In the genomic region with DNA sequence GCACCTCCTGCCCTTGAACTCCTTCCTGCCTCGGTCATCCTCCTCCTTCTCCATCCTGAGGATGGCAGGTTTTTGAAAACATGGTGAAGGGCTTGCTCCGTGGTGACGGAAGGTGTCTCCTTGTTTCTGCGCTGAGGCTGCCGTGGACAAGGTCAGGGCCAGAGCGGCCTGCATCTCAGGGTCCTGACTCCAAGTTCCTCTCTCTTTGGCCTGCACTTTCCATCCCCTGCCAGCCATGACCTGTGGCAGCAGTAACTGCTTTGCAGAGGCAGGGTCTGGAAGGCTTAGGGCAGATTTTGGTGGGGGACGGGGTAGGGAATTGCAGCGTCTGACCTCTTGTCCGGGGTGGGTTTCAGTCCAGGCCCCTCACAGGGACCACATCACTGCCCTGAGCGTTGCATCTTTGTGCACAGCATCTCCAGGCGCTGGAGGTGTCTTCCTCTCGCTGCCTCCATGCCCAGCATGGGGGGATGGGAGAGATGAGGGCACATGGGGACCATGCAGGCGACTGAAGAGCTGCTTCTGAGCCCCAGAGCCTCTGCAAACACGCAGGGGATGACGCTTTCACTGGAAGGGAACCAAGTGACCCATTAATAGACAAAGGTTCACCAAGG, we compare ENCODE assay signal across 19 cellular contexts.
DNase-seq lines count a peak whose midpoint lies in the region; ATAC-seq and TF ChIP-seq lines count a peak whose summit lies in the region.
"Had no signal": no experiment of that assay in that cellular context is flagged by ENCODE, and none has a peak within 500 bp of the region (broad histone marks: within the 10 kb centered on the region; RNA-seq: fewer than 3 reads in every experiment).

No MANE protein-coding gene starts in this region.

- H3K27me3 Mint-ChIP-seq in naive thymus-derived CD4-positive, alpha-beta T cell = peaks cover 41 to 76% (median 55%) of the 10 kb centered on the region in 5 donors

- ATAC-seq in naive thymus-derived CD4-positive, alpha-beta T cell = peak; percentile 18
- no peak for ATAC-seq in HG02759 (IDR thresholded peaks at IDR 0.05; ENCODE audit: unreplicated experiment)
- ATAC-seq: GM23338, HCT116 had no signal

- H3K27ac ChIP-seq in cingulate gyrus (ENCODE audit: low read depth, low read length) = peak overlapping the region; percentile 10
- no peak overlapping the region for H3K27ac ChIP-seq in naive thymus-derived CD4-positive, alpha-beta T cell (ENCODE audit: low read depth, low read length)
- no peak overlapping the region for H3K27ac ChIP-seq in spleen
- no peak overlapping the region for H3K27ac ChIP-seq in effector memory CD4-positive, alpha-beta T cell (ENCODE audit: insufficient read depth, low read length, poor library complexity, severe bottlenecking)
- H3K27ac ChIP-seq: 22Rv1, BLaER1 had no signal

- CTCF ChIA-PET in naive thymus-derived CD4-positive, alpha-beta T cell (lab: Charles Lee) = no interaction called here

- H3K4me3 ChIP-seq in naive thymus-derived CD4-positive, alpha-beta T cell (ENCODE audit: low read length) = no peak overlapping the region
- H3K4me3 ChIP-seq in spleen = no peak overlapping the region
- no peak overlapping the region for H3K4me3 ChIP-seq in effector memory CD4-positive, alpha-beta T cell (ENCODE audit: insufficient read depth, low read depth, low read length, poor library complexity, severe bottlenecking)
- H3K4me3 ChIP-seq: BLaER1 had no signal

- no peaks in the 10 kb centered on the region for H3K9me3 Mint-ChIP-seq in naive thymus-derived CD4-positive, alpha-beta T cell
- H3K9me3 Mint-ChIP-seq: GM23338 had no signal

- POLR2A ChIA-PET in naive thymus-derived CD4-positive, alpha-beta T cell (lab: Charles Lee) = no interaction called here

- intact Hi-C loops in naive thymus-derived CD4-positive, alpha-beta T cell (cut with micrococcal nuclease) = no loop called here
- intact Hi-C loops in spleen (cut with DNase I; ENCODE audit: low total_unique reads) = no loop called here

- no peak overlapping the region for H3K4me3 Mint-ChIP-seq in naive thymus-derived CD4-positive, alpha-beta T cell
- H3K4me3 Mint-ChIP-seq: CD14-positive monocyte; CD4-positive, alpha-beta memory T cell; GM23338; HFFc6 had no signal

- TF ChIP-seq CTCF in spleen (IDR thresholded peaks at IDR 0.05 in 8 of 11, conservative IDR thresholded peaks at IDR 0.05 in 3 of 11) = no peak

- no peak overlapping the region for H3K27ac Mint-ChIP-seq in naive thymus-derived CD4-positive, alpha-beta T cell
- H3K27ac Mint-ChIP-seq: CD14-positive monocyte, GM23338, HFFc6 had no signal

- H3K4me1 Mint-ChIP-seq in naive thymus-derived CD4-positive, alpha-beta T cell = peaks cover 0 to 18% (median 8%) of the 10 kb centered on the region in 7 donors
- H3K4me1 Mint-ChIP-seq: CD14-positive monocyte had no signal

- H3K36me3 ChIP-seq in naive thymus-derived CD4-positive, alpha-beta T cell (ENCODE audit: control insufficient read depth in 2 of 3, insufficient read depth in 3 of 3, low read length in 3 of 3) = no peaks in the 10 kb centered on the region
- no peaks in the 10 kb centered on the region for H3K36me3 ChIP-seq in spleen
- no peaks in the 10 kb centered on the region for H3K36me3 ChIP-seq in effector memory CD4-positive, alpha-beta T cell (ENCODE audit: control insufficient read depth, insufficient read depth, low read length)
- H3K36me3 ChIP-seq: BLaER1 had no signal

- peak; percentile 22 for DNase-seq in NCI-H1092 (lab: John Stamatoyannopoulos, UW)
- DNase-seq in NCI-H1092 treated with DMSO at 0.1 percent for 48 hours (lab: John Stamatoyannopoulos, UW) = no peak
- no peak for DNase-seq in naive thymus-derived CD4-positive, alpha-beta T cell
- peak; percentile 54 for DNase-seq in spleen
- DNase-seq in putamen (ENCODE audit: low spot score) = no peak
- no peak for DNase-seq in effector memory CD4-positive, alpha-beta T cell
- DNase-seq: CD4-positive, alpha-beta memory T cell; DMS153; DMS79; GDM1; H7; HFFc6 had no signal

- TF ChIP-seq POLR2A in spleen (IDR thresholded peaks at IDR 0.05) = no peak

- H3K27me3 ChIP-seq in naive thymus-derived CD4-positive, alpha-beta T cell (ENCODE audit: control insufficient read depth in 2 of 2, insufficient read depth in 2 of 2, low read length in 2 of 2) = no peaks in the 10 kb centered on the region
- H3K27me3 ChIP-seq in spleen (replicated peaks in 1 of 7) = peaks cover 0 to 81% (median 25%) of the 10 kb centered on the region in 7 donors
- peaks cover 11% of the 10 kb centered on the region for H3K27me3 ChIP-seq in effector memory CD4-positive, alpha-beta T cell (replicated peaks; ENCODE audit: control insufficient read depth, insufficient read depth, low read length, poor library complexity, severe bottlenecking)

- H3K9me3 ChIP-seq in naive thymus-derived CD4-positive, alpha-beta T cell (ENCODE audit: control insufficient read depth in 2 of 3, low read length in 3 of 3) = no peaks in the 10 kb centered on the region
- H3K9me3 ChIP-seq in spleen = no peaks in the 10 kb centered on the region
- H3K9me3 ChIP-seq in effector memory CD4-positive, alpha-beta T cell (ENCODE audit: control insufficient read depth, low read length) = no peaks in the 10 kb centered on the region
- H3K9me3 ChIP-seq: BLaER1 had no signal

- no peaks in the 10 kb centered on the region for H3K4me1 ChIP-seq in naive thymus-derived CD4-positive, alpha-beta T cell (ENCODE audit: control insufficient read depth in 2 of 2, insufficient read depth in 2 of 2, low read length in 2 of 2)
- no peaks in the 10 kb centered on the region for H3K4me1 ChIP-seq in spleen
- no peaks in the 10 kb centered on the region for H3K4me1 ChIP-seq in effector memory CD4-positive, alpha-beta T cell (ENCODE audit: control insufficient read depth, insufficient read depth, low read length, poor library complexity, severe bottlenecking)

- WGBS in spleen, 5 donors = 60 to 88% (median 77%) methylated on average over 10 to 15 of the region's 15 CpGs

- H3K36me3 Mint-ChIP-seq in naive thymus-derived CD4-positive, alpha-beta T cell = no peaks in the 10 kb centered on the region
- H3K36me3 Mint-ChIP-seq: CD14-positive monocyte; CD4-positive, alpha-beta memory T cell had no signal

Comparison
In these comparisons a context has a peak if more than half of its experiments do, and no peak if none do; other contexts are left out.
1. DNase-seq: peak in NCI-H1092 (single experiment) and spleen (single experiment); none in NCI-H1092 treated with DMSO at 0.1 percent for 48 hours (single experiment), naive thymus-derived CD4-positive, alpha-beta T cell (0 of 9), putamen (single experiment) and effector memory CD4-positive, alpha-beta T cell (0 of 3).